13 cellular contexts compared by ENCODE assay signal in the genomic region with DNA sequence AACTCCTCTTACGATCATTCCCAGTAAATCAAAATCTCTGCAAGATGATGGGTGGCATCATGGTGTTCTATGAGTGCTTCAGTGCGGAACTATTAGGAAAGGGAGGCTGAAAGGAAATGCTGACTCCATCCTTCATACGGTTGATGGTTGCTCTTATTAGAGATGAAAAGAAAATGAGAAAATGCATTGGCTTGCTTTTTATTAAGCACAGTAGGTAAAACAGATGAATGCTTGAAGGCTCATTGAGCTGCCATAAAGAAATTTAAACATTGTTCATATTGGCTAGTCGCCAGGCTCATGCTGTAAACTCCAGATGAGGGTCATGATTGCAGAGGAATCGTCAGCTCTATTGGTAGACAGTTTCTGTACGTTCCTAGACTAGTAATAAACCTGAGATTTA.
A peak's percentile ranks its signal among the peaks of the same experiment; 100 is the strongest.
DNase-seq lines count a peak whose midpoint lies in the region; ATAC-seq and TF ChIP-seq lines count a peak whose summit lies in the region.
"Had no signal": no experiment of that assay in that cellular context is flagged by ENCODE, and none has a peak within 500 bp of the region (broad histone marks: within the 10 kb centered on the region; RNA-seq: fewer than 3 reads in every experiment).

No MANE protein-coding gene starts in this region.

- DNase-seq in NCI-H146 treated with DMSO at 0.1 percent for 48 hours (lab: John Stamatoyannopoulos, UW; ENCODE audit: unreplicated experiment) (peak; percentile 11), NCI-H748 (lab: John Stamatoyannopoulos, UW; ENCODE audit: unreplicated experiment) (peak; percentile 85), left kidney (ENCODE audit: low read depth, low spot score) (peak; percentile 24), amygdala (lab: John Stamatoyannopoulos, UW) (no peak), GM03348 (ENCODE audit: low spot score) (no peak), SW480 (ENCODE audit: low spot score) (no peak)
- DNase-seq: Caco-2, DMS53, NCI-H1694 treated with DMSO at 0.1 percent for 48 hours, NCI-H510A treated with DMSO at 0.1 percent for 48 hours, PC-3 had no signal

- no peak for ATAC-seq in HG03045 (IDR thresholded peaks at IDR 0.05; ENCODE audit: unreplicated experiment)
- ATAC-seq: PC-3 had no signal

- no peak for TF ChIP-seq RAD21 in Ishikawa (IDR thresholded peaks at IDR 0.05; ENCODE audit: low read depth)

- TF ChIP-seq EP300 in Ishikawa (IDR thresholded peaks at IDR 0.05; ENCODE audit: borderline replicate concordance) = no peak

TF ChIP-seq in Ishikawa, 13 proteins besides CTCF, POLR2A, EP300 and RAD21:
- no peak for TF ChIP-seq USF1 (IDR thresholded peaks at IDR 0.05)
- 0 out of 2 replicates have a peak, but pooled peaks have one; percentile 23 for TF ChIP-seq NFIC (IDR thresholded peaks at IDR 0.05)

Comparison
In these comparisons a context has a peak if more than half of its experiments do, and no peak if none do; other contexts are left out.
1. DNase-seq: peak in NCI-H146 treated with DMSO at 0.1 percent for 48 hours (single experiment), NCI-H748 (single experiment) and left kidney (single experiment); none in amygdala (0 of 56), GM03348 (single experiment) and SW480 (single experiment).